Comparison of ENCODE assay signal across 1 cellular context in the genomic region with DNA sequence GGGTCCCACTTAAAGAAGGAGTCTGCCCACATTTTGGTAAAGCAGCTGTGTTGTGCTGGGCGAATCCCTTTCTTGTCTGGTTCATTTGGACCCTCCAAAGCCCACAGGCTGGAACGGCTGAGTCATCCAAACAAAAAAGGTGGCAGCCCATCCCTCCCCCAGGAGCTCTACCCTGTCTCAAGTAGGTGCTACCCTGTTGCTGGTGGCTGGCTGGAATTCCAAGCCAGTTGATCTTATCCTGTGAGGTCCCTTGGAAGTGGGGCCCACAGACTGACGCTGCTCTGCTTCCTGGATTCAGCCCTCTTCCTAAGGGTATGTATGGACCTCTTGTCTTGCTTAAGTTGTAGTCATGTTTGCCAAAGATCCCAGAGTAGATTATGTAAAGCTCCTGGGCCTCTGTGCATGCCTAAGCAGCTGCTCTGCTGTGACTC.
A peak's percentile ranks its signal among the peaks of the same experiment; 100 is the strongest.
TF ChIP-seq lines count a peak whose summit lies in the region.

No MANE protein-coding gene starts in this region.

TF ChIP-seq in H1, 55 proteins besides CTCF, POLR2A, EP300 and RAD21:
- no peak for TF ChIP-seq JUN (IDR thresholded peaks at IDR 0.05; ENCODE audit: low read depth, low read length)
- TF ChIP-seq BACH1 (IDR thresholded peaks at IDR 0.05; ENCODE audit: low read length), result 0 out of 2 replicates have a peak, but pooled peaks have one; percentile 4
- TF ChIP-seq SP2 (IDR thresholded peaks at IDR 0.05; ENCODE audit: low read length), result no peak
- no peak for TF ChIP-seq KDM1A (IDR thresholded peaks at IDR 0.05; ENCODE audit: borderline replicate concordance, low read length)
- TF ChIP-seq PHF8 (conservative IDR thresholded peaks at IDR 0.05; ENCODE audit: low read depth, low read length), result no peak
- no peak for TF ChIP-seq CEBPB (IDR thresholded peaks at IDR 0.05; ENCODE audit: low read depth, low read length)
- no peak for TF ChIP-seq CBX8 (IDR thresholded peaks at IDR 0.05; ENCODE audit: borderline replicate concordance, low read depth, low read length)
- TF ChIP-seq GTF2F1 (IDR thresholded peaks at IDR 0.05; ENCODE audit: borderline replicate concordance, low read depth, low read length), result no peak
TF ChIP-seq in H1: peak in this region for 1.
